2 cellular contexts compared by ENCODE assay signal in genomic region chrX:102650903-102651241, GRCh38.
TF ChIP-seq lines count a peak whose summit lies in the region.

No MANE protein-coding gene starts in this region.

TF ChIP-seq in liver, 16 proteins besides CTCF, POLR2A, EP300 and RAD21 (continued from another document):
- TF ChIP-seq MAX (IDR thresholded peaks at IDR 0.05) (no peak), HNF4G (IDR thresholded peaks at IDR 0.05) (no peak), SP1 (IDR thresholded peaks at IDR 0.05) (no peak), YY1 (IDR thresholded peaks at IDR 0.05) (no peak), NR2F2 (IDR thresholded peaks at IDR 0.05) (no peak), FOXA1 (IDR thresholded peaks at IDR 0.05) (no peak), GABPA (IDR thresholded peaks at IDR 0.05 in 1 of 2, conservative IDR thresholded peaks at IDR 0.05 in 1 of 2) (no peak), ATF3 (IDR thresholded peaks at IDR 0.05) (no peak)

TF ChIP-seq in HepG2, 621 proteins besides CTCF, POLR2A, EP300 and RAD21:
- no peak for TF ChIP-seq ATF6 (CRISPR knock-in tag; conservative IDR thresholded peaks at IDR 0.05)
- no peak for TF ChIP-seq ATM (IDR thresholded peaks at IDR 0.05; ENCODE audit: borderline replicate concordance)
- TF ChIP-seq FOXO4 (CRISPR knock-in tag; conservative IDR thresholded peaks at IDR 0.05) = no peak
- no peak for TF ChIP-seq REXO4 (CRISPR knock-in tag; IDR thresholded peaks at IDR 0.05; ENCODE audit: borderline replicate concordance)
- no peak for TF ChIP-seq TMF1 (CRISPR knock-in tag; IDR thresholded peaks at IDR 0.05; ENCODE audit: low read depth)
- TF ChIP-seq NCOA1 (CRISPR knock-in tag; IDR thresholded peaks at IDR 0.05) = no peak
- TF ChIP-seq MAX (IDR thresholded peaks at IDR 0.05) = no peak
- TF ChIP-seq ZNF343 (CRISPR knock-in tag; IDR thresholded peaks at IDR 0.05) = no peak
- no peak for TF ChIP-seq NFAT5 (CRISPR knock-in tag; IDR thresholded peaks at IDR 0.05)
- TF ChIP-seq ZNF891 (CRISPR knock-in tag; IDR thresholded peaks at IDR 0.05) = no peak
- no peak for TF ChIP-seq ZNF383 (CRISPR knock-in tag; IDR thresholded peaks at IDR 0.05; ENCODE audit: borderline replicate concordance)
- no peak for TF ChIP-seq TBP (CRISPR knock-in tag; IDR thresholded peaks at IDR 0.05)
- no peak for TF ChIP-seq KLF11 (CRISPR knock-in tag; IDR thresholded peaks at IDR 0.05)
- no peak for TF ChIP-seq KLF6 (CRISPR knock-in tag; IDR thresholded peaks at IDR 0.05)
- no peak for TF ChIP-seq NPAS2 (CRISPR knock-in tag; IDR thresholded peaks at IDR 0.05; ENCODE audit: borderline replicate concordance)
- no peak for TF ChIP-seq ARID2 (CRISPR knock-in tag; IDR thresholded peaks at IDR 0.05; ENCODE audit: borderline replicate concordance)
- TF ChIP-seq ARID4A (CRISPR knock-in tag; IDR thresholded peaks at IDR 0.05; ENCODE audit: borderline replicate concordance) = no peak
- TF ChIP-seq HCFC1 (IDR thresholded peaks at IDR 0.05; ENCODE audit: low read depth, low read length) = no peak
- no peak for TF ChIP-seq CHCHD3 (CRISPR knock-in tag; IDR thresholded peaks at IDR 0.05)
TF ChIP-seq in HepG2: peak in this region for 0.
